In the genomic region with DNA sequence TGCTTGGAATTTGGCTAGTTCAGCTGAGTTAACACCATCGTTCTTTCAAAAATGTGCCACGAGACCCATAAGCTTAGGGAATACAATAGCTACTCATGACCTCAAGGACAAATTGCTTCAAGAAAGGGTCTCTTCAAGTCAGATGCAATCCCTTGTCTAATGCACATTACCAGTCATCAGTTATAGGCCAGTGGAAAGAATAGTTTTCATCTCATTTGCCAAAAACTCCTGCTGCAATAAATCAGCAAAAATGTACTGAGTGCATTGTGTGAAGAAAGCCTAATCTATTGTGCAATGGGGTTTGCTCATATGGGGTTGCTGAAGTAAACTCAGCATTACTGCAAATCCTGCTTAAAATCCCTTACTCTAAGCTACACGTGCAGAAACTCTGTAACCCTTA, we compare ENCODE assay signal across 24 cellular contexts.
A peak's percentile ranks its signal among the peaks of the same experiment; 100 is the strongest.
DNase-seq lines count a peak whose midpoint lies in the region; ATAC-seq, FAIRE-seq and TF ChIP-seq lines count a peak whose summit lies in the region.
"Had no signal": no experiment of that assay in that cellular context is flagged by ENCODE, and none has a peak within 500 bp of the region (broad histone marks: within the 10 kb centered on the region; RNA-seq: fewer than 3 reads in every experiment).

No MANE protein-coding gene starts in this region.

- H2BK20ac ChIP-seq in H1 (ENCODE audit: low read length): no peak overlapping the region

- H4K20me1 ChIP-seq in HepG2 (ENCODE audit: insufficient read depth, low read length) (no peaks in the 10 kb centered on the region), H1 (replicated peaks in 1 of 2; ENCODE audit: control insufficient read depth in 1 of 2, insufficient read depth in 2 of 2, low read length in 2 of 2) (no peaks in the 10 kb centered on the region), hepatocyte (ENCODE audit: insufficient read depth, poor library complexity, severe bottlenecking) (no peaks in the 10 kb centered on the region)

- ATAC-seq in HepG2 (no peak), right lobe of liver (no peak), aorta (ENCODE audit: low FRiP score) (peak; percentile 22), GM18517 (IDR thresholded peaks at IDR 0.05; ENCODE audit: unreplicated experiment) (no peak)
- ATAC-seq: activated CD8-positive, alpha-beta T cell treated with anti-CD3 and anti-CD28 coated beads for 36 hours; activated T-cell treated with anti-CD3 and anti-CD28 coated beads, Interleukin-2, amount 50 U/mL, for 4 hours; PC-3 had no signal

- H4K91ac ChIP-seq in H1 (replicated peaks; ENCODE audit: insufficient read length, low read length): no peak overlapping the region

- TF ChIP-seq CTCF in HepG2 (CRISPR knock-in tag; IDR thresholded peaks at IDR 0.05) (no peak), right lobe of liver (IDR thresholded peaks at IDR 0.05) (no peak), H1 (IDR thresholded peaks at IDR 0.05; ENCODE audit: control extremely low read depth in 1 of 3, insufficient read depth in 1 of 3, low read depth in 1 of 3, low read length in 3 of 3) (no peak), hepatocyte (IDR thresholded peaks at IDR 0.05; ENCODE audit: poor library complexity) (no peak)

- FAIRE-seq in HepG2 (lab: Jason Lieb, UNC) (no peak), H1 (lab: Jason Lieb, UNC) (no peak)
- FAIRE-seq: GM18507 had no signal

- H2AK5ac ChIP-seq in H1 (ENCODE audit: low read depth, low read length): no peak overlapping the region

- POLR2A ChIA-PET in HepG2 (lab: Yijun Ruan, JAX) (no interaction called here), H1 (lab: Charles Lee; ENCODE audit: partially characterized antibody) (no interaction called here)

- H3K56ac ChIP-seq in H1 (replicated peaks; ENCODE audit: insufficient read length, low read depth, low read length): no peak overlapping the region

- no peak overlapping the region for H2BK5ac ChIP-seq in H1 (ENCODE audit: low read depth, low read length)

- H3K18ac ChIP-seq in H1 (ENCODE audit: extremely low read depth, low read length): no peak overlapping the region

- no peak overlapping the region for H2BK12ac ChIP-seq in H1 (ENCODE audit: low read depth, low read length)

- intact Hi-C loops in HepG2 (cut with micrococcal nuclease; ENCODE audit: unreplicated experiment) (no loop called here), right lobe of liver (cut with DNase I) (no loop called here), aorta (cut with DNase I) (no loop called here)

- in situ Hi-C loops in HepG2 (cut with HindIII; ENCODE audit: extremely low pct_ligation_motif_present, low pct_unique_long_range_greater_than_20kb): no loop called here

- no peak overlapping the region for H4K5ac ChIP-seq in H1 (ENCODE audit: insufficient read length, low read depth, low read length)

- H3K9me2 ChIP-seq in hepatocyte (replicated peaks; ENCODE audit: insufficient read depth): no peaks in the 10 kb centered on the region

- no peak overlapping the region for H3K4me2 ChIP-seq in HepG2 (ENCODE audit: low read depth, low read length)
- H3K4me2 ChIP-seq in H1 (ENCODE audit: insufficient read depth in 1 of 2, low read depth in 2 of 2, low read length in 2 of 2): no peak overlapping the region
- no peak overlapping the region for H3K4me2 ChIP-seq in hepatocyte

- no peaks in the 10 kb centered on the region for H3K79me1 ChIP-seq in H1 (ENCODE audit: low read depth, low read length)

- H3K9me3 ChIP-seq in HepG2 (ENCODE audit: low read length) (no peaks in the 10 kb centered on the region), right lobe of liver (no peaks in the 10 kb centered on the region), H1 (ENCODE audit: insufficient read depth in 2 of 2, low read depth in 1 of 2, low read length in 1 of 2) (no peaks in the 10 kb centered on the region), hepatocyte (ENCODE audit: low read depth) (no peaks in the 10 kb centered on the region), aorta (ENCODE audit: control insufficient read depth, low read length) (peaks cover 1% of the 10 kb centered on the region)
- H3K9me3 ChIP-seq: gastrocnemius medialis had no signal

- 1% methylated on average over 3 of the region's 3 CpGs for WGBS in HepG2 (ENCODE audit: low lambda C conversion rate)
- 46% methylated on average over 3 of the region's 3 CpGs for WGBS in right lobe of liver (ENCODE audit: insufficient coverage, low coverage, low lambda C conversion rate, missing lambda C conversion rate)
- WGBS in H1 (ENCODE audit: extremely low coverage in 1 of 2, insufficient coverage in 1 of 2, insufficient read length in 1 of 2, insufficient replicate concordance in 2 of 2, low coverage in 1 of 2, low lambda C conversion rate in 2 of 2, missing lambda C conversion rate in 1 of 2), 2 experiments: 92% methylated on average over 3 of the region's 3 CpGs; no CpG with 5 or more reads in 1 of the 2 experiments
- WGBS in hepatocyte (ENCODE audit: low lambda C conversion rate, missing lambda C conversion rate): 42% methylated on average over 3 of the region's 3 CpGs
- WGBS in aorta, 2 donors: 39 to 44% methylated on average over 3 of the region's 3 CpGs

- no peak for DNase-seq in HepG2 (ENCODE audit: low spot score)
- DNase-seq in right lobe of liver: no peak
- DNase-seq in H1 (ENCODE audit: low read depth in 1 of 2, low spot score in 2 of 2): no peak
- DNase-seq in hepatocyte (ENCODE audit: low spot score): peak; percentile 7
- DNase-seq in aorta: no peak
- DNase-seq in retina: no peak
- DNase-seq in superior temporal gyrus (ENCODE audit: extremely low spot score): no peak
- DNase-seq: ACHN; activated B cell treated with CpG ODN at 0.5 μM for 24 hours; activated CD8-positive, alpha-beta T cell treated with anti-CD3 and anti-CD28 coated beads for 36 hours; activated T-cell treated with anti-CD3 and anti-CD28 coated beads, Interleukin-2, amount 50 U/mL, for 4 hours; CD4-positive, alpha-beta memory T cell; DMS53; effector CD8-positive, alpha-beta T cell; gastrocnemius medialis; HCEC 1CT; KBM-7; NCI-H1105 treated with DMSO at 0.1 percent for 48 hours; NCI-H82; nucleus accumbens; PC-3 had no signal

- H3K14ac ChIP-seq in H1 (ENCODE audit: insufficient read length): no peak overlapping the region

- H2BK120ac ChIP-seq in H1 (replicated peaks; ENCODE audit: low read depth, low read length): no peak overlapping the region

- TF ChIP-seq EP300 in HepG2 (IDR thresholded peaks at IDR 0.05; ENCODE audit: low read depth in 2 of 2, low read length in 2 of 2) (no peak), HepG2 (CRISPR knock-in tag; IDR thresholded peaks at IDR 0.05; ENCODE audit: borderline replicate concordance) (no peak), H1 (IDR thresholded peaks at IDR 0.05; ENCODE audit: borderline replicate concordance in 1 of 2, low read depth in 2 of 2, low read length in 2 of 2) (no peak)

- no peak for TF ChIP-seq RAD21 in HepG2 (CRISPR knock-in tag; IDR thresholded peaks at IDR 0.05)
- TF ChIP-seq RAD21 in H1 (IDR thresholded peaks at IDR 0.05 in 1 of 2, conservative IDR thresholded peaks at IDR 0.05 in 1 of 2; ENCODE audit: low read depth in 2 of 2, low read length in 2 of 2): no peak

- H3K27me3 ChIP-seq in HepG2 (ENCODE audit: control insufficient read depth in 1 of 2, insufficient read depth in 2 of 2, low read length in 2 of 2) (no peaks in the 10 kb centered on the region), right lobe of liver (no peaks in the 10 kb centered on the region), H1 (replicated peaks in 1 of 4; ENCODE audit: control insufficient read depth in 3 of 4, extremely low read depth in 1 of 4, insufficient read depth in 3 of 4, low read length in 3 of 4) (no peaks in the 10 kb centered on the region), hepatocyte (no peaks in the 10 kb centered on the region), aorta (ENCODE audit: control insufficient read depth in 1 of 2, insufficient read depth in 2 of 2, low read length in 1 of 2) (no peaks in the 10 kb centered on the region)
- H3K27me3 ChIP-seq: cardiac muscle cell, gastrocnemius medialis had no signal

- H3K23ac ChIP-seq in H1 (ENCODE audit: insufficient read length): no peak overlapping the region

- H3K27ac ChIP-seq in HepG2 (ENCODE audit: extremely low read length, insufficient read depth, low read length): no peak overlapping the region
- H3K27ac ChIP-seq in right lobe of liver: no peak overlapping the region
- H3K27ac ChIP-seq in H1 (ENCODE audit: low read depth, low read length): no peak overlapping the region
- no peak overlapping the region for H3K27ac ChIP-seq in hepatocyte
- H3K27ac ChIP-seq in aorta (ENCODE audit: low read depth in 1 of 2, low read length in 2 of 2): no peak overlapping the region
- H3K27ac ChIP-seq: cardiac muscle cell, gastrocnemius medialis had no signal

- no TSS peak for BruUV-seq in HepG2 (replicated peaks; lab: Mats Ljungman, UMichigan)

- H3K4me3 ChIP-seq in HepG2 (replicated peaks in 1 of 3; ENCODE audit: insufficient read depth in 1 of 3, low read depth in 2 of 3, low read length in 3 of 3) (no peak overlapping the region), right lobe of liver (no peak overlapping the region), H1 (ENCODE audit: extremely low read depth in 1 of 4, insufficient read depth in 2 of 4, low read depth in 3 of 4, low read length in 4 of 4) (no peak overlapping the region), hepatocyte (no peak overlapping the region), aorta (ENCODE audit: low read length in 2 of 2) (no peak overlapping the region)
- H3K4me3 ChIP-seq: cardiac muscle cell, gastrocnemius medialis had no signal

- H2BK15ac ChIP-seq in H1 (ENCODE audit: low read length): no peak overlapping the region

- H3K36me3 ChIP-seq in HepG2 (replicated peaks in 1 of 2; ENCODE audit: control insufficient read depth in 1 of 2, insufficient read depth in 2 of 2, low read length in 2 of 2) (no peaks in the 10 kb centered on the region), right lobe of liver (no peaks in the 10 kb centered on the region), H1 (ENCODE audit: control insufficient read depth in 2 of 4, insufficient read depth in 4 of 4, low read length in 3 of 4) (no peaks in the 10 kb centered on the region), hepatocyte (replicated peaks; ENCODE audit: insufficient read depth, low read depth) (no peaks in the 10 kb centered on the region), aorta (ENCODE audit: control insufficient read depth in 1 of 2, insufficient read depth in 2 of 2, low read length in 1 of 2) (no peaks in the 10 kb centered on the region)
- H3K36me3 ChIP-seq: cardiac muscle cell, gastrocnemius medialis had no signal

- no peaks in the 10 kb centered on the region for H3K79me2 ChIP-seq in HepG2 (ENCODE audit: insufficient read depth, low read length)
- no peaks in the 10 kb centered on the region for H3K79me2 ChIP-seq in H1 (ENCODE audit: control insufficient read depth in 1 of 2, insufficient read depth in 2 of 2, low read length in 2 of 2)
- no peaks in the 10 kb centered on the region for H3K79me2 ChIP-seq in hepatocyte

- H3K23me2 ChIP-seq in H1 (ENCODE audit: low read depth, low read length): no peaks in the 10 kb centered on the region

- no peak overlapping the region for H3K9ac ChIP-seq in HepG2 (ENCODE audit: insufficient read depth, low read depth, low read length)
- H3K9ac ChIP-seq in H1 (replicated peaks in 1 of 4; ENCODE audit: extremely low read depth in 1 of 4, low read depth in 3 of 4, low read length in 3 of 4): no peak overlapping the region

- TF ChIP-seq POLR2A in HepG2 (IDR thresholded peaks at IDR 0.05; ENCODE audit: insufficient read depth in 1 of 2, low read depth in 2 of 2, low read length in 2 of 2) (no peak), right lobe of liver (IDR thresholded peaks at IDR 0.05) (no peak), H1 (IDR thresholded peaks at IDR 0.05; ENCODE audit: control extremely low read depth in 1 of 2, low read depth in 2 of 2, low read length in 2 of 2) (no peak)

- no peak overlapping the region for H4K8ac ChIP-seq in H1 (ENCODE audit: extremely low read depth, insufficient read depth, low read length)

- H3K4ac ChIP-seq in H1 (replicated peaks; ENCODE audit: insufficient read length, low read depth, low read length): no peak overlapping the region

- H2AFZ ChIP-seq in HepG2 (ENCODE audit: low read length) (no peak overlapping the region), H1 (ENCODE audit: low read length) (no peak overlapping the region), hepatocyte (no peak overlapping the region)

- CTCF ChIA-PET in HepG2 (lab: Yijun Ruan, JAX; ENCODE audit: low intra/inter-chr PET ratio, low total read pairs): no interaction called here
- CTCF ChIA-PET in H1 (lab: Charles Lee; ENCODE audit: partially characterized antibody): interaction anchor here (0.6 to 0.9 kb wide), 3 partner anchors 43 to 656 kb away, joined by 3 read pairs; no protein-coding TSS in a partner anchor

- no peaks in the 10 kb centered on the region for H3K4me1 ChIP-seq in HepG2 (ENCODE audit: insufficient read depth, low read length)
- no peaks in the 10 kb centered on the region for H3K4me1 ChIP-seq in right lobe of liver
- H3K4me1 ChIP-seq in H1 (replicated peaks in 1 of 4; ENCODE audit: control insufficient read depth in 3 of 4, insufficient read depth in 4 of 4, low read length in 3 of 4): peaks cover 0 to 2% (median under 1%) of the 10 kb centered on the region in 4 experiments; a peak in 1 of 7 replicates
- H3K4me1 ChIP-seq in hepatocyte (ENCODE audit: insufficient read depth): no peaks in the 10 kb centered on the region
- H3K4me1 ChIP-seq in aorta (ENCODE audit: control insufficient read depth in 1 of 2, insufficient read depth in 2 of 2, low read length in 2 of 2): no peaks in the 10 kb centered on the region
- H3K4me1 ChIP-seq: gastrocnemius medialis had no signal
